17 cellular contexts compared by ENCODE assay signal in genomic region chr12:90621927-90622326, GRCh38.
DNase-seq lines count a peak whose midpoint lies in the region; ATAC-seq and TF ChIP-seq lines count a peak whose summit lies in the region.
"Had no signal": no experiment of that assay in that cellular context is flagged by ENCODE, and none has a peak within 500 bp of the region (broad histone marks: within the 10 kb centered on the region; RNA-seq: fewer than 3 reads in every experiment).

No MANE protein-coding gene starts in this region.

- H3K4me3 ChIP-seq in AG10803 (ENCODE audit: low read length): no peak overlapping the region
- no peak overlapping the region for H3K4me3 ChIP-seq in cardiac fibroblast (replicated peaks in 1 of 2; ENCODE audit: low read depth in 2 of 2, low read length in 2 of 2)
- H3K4me3 ChIP-seq in uterus: no peak overlapping the region
- H3K4me3 ChIP-seq in HAP-1: no peak overlapping the region
- H3K4me3 ChIP-seq: stomach had no signal

- H3K27me3 ChIP-seq in uterus: no peaks in the 10 kb centered on the region
- no peaks in the 10 kb centered on the region for H3K27me3 ChIP-seq in HAP-1 (ENCODE audit: low read depth)
- H3K27me3 ChIP-seq: stomach had no signal

- intact Hi-C loops in uterus (cut with DNase I; ENCODE audit: low total_unique reads): no loop called here

- ATAC-seq in GM19455 (IDR thresholded peaks at IDR 0.05; ENCODE audit: unreplicated experiment): no peak
- ATAC-seq: activated naive CD4-positive, alpha-beta T cell treated with anti-CD3 and anti-CD28 coated beads, Interleukin-2, amount 50 U/mL, for 72 hours; activated T-cell treated with anti-CD3 and anti-CD28 coated beads, Interleukin-2, amount 50 U/mL, for 4 hours; left lobe of liver had no signal

- in situ Hi-C loops in HAP-1 (cut with MboI; ENCODE audit: low sequenced_read_pairs): no loop called here

- H3K27ac ChIP-seq in uterus: no peak overlapping the region
- H3K27ac ChIP-seq: stomach had no signal

- H3K9me3 ChIP-seq in uterus (no peaks in the 10 kb centered on the region), HAP-1 (no peaks in the 10 kb centered on the region)
- H3K9me3 ChIP-seq: stomach had no signal

- DNase-seq in AG10803 (ENCODE audit: low read depth) (peak; percentile 32), LHCN-M2 (ENCODE audit: low read depth) (peak; percentile 74), cardiac fibroblast (ENCODE audit: low read depth in 2 of 2) (peak; percentile 25 to 73), myocyte (ENCODE audit: low read depth) (peak; percentile 39), uterus (no peak), islet precursor cell (no peak), HAP-1 (ENCODE audit: low spot score in 2 of 2) (no peak)
- DNase-seq: activated CD4-positive, alpha-beta T cell treated with anti-CD3 and anti-CD28 coated beads, Interleukin-2, amount 50 U/mL, for 48 hours; activated T-cell treated with anti-CD3 and anti-CD28 coated beads, Interleukin-2, amount 50 U/mL, for 4 hours; Kasumi-1; NCI-H1436 treated with DMSO at 0.1 percent for 48 hours; NCI-H446; posterior cingulate gyrus; stomach had no signal

- H3K36me3 ChIP-seq in uterus (no peaks in the 10 kb centered on the region), HAP-1 (replicated peaks) (no peaks in the 10 kb centered on the region)
- H3K36me3 ChIP-seq: stomach had no signal

- TF ChIP-seq CTCF in AG10803 (conservative IDR thresholded peaks at IDR 0.05; ENCODE audit: low read length): no peak
- no peak for TF ChIP-seq CTCF in cardiac fibroblast (IDR thresholded peaks at IDR 0.05; ENCODE audit: low read depth, low read length)
- no peak for TF ChIP-seq CTCF in uterus (IDR thresholded peaks at IDR 0.05)

- no peak for TF ChIP-seq POLR2A in uterus (IDR thresholded peaks at IDR 0.05)

- H3K4me1 ChIP-seq in uterus (no peaks in the 10 kb centered on the region), HAP-1 (no peaks in the 10 kb centered on the region)
- H3K4me1 ChIP-seq: stomach had no signal

Comparison
In these comparisons a context has a peak if more than half of its experiments do, and no peak if none do; other contexts are left out.
1. DNase-seq: peak in AG10803 (single experiment), LHCN-M2 (single experiment), cardiac fibroblast (2 of 2) and myocyte (single experiment); none in uterus (0 of 2), islet precursor cell (single experiment) and HAP-1 (0 of 2).